3 cellular contexts compared by ENCODE assay signal in the genomic region with DNA sequence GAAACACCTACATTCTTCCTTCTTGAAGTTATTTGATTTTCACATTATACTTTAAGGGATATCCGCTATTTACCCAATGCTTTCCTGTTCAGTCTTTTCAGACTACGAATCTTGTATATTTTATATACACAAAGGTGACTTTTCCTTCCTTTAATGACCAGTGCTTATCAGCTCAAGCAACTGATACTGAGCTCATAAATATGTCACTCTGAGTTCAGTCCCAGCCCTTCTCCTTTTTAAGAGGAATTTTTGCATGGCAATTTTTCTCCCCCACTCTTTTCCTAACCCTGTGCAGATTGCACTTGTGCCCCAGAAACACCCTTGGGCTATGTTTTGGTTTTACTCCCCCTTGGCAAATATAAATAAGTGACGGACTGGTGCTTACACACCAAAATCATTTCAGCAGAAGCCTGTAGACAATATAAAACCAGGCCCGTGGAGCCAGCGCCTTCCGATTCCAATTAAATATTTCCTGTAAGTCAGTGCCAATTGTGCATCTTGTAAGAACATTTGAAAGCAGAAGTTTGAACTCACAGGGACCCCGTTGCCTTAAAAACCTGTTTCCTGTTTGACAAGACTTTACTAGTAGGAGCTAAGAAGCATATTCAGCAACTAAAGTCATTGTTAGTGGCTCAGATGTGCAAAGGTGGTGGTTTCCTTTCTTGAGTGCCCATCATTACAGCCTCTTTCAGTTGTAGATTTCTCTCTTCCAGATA.
TF ChIP-seq lines count a peak whose summit lies in the region.

No MANE protein-coding gene starts in this region.

TF ChIP-seq in liver, 16 proteins besides CTCF, POLR2A, EP300 and RAD21:
- peak; percentile 15 for TF ChIP-seq SP1 (IDR thresholded peaks at IDR 0.05)
- TF ChIP-seq FOXA2 (IDR thresholded peaks at IDR 0.05), result no peak
- peak; percentile 64 for TF ChIP-seq NR2F2 (IDR thresholded peaks at IDR 0.05)
TF ChIP-seq in liver: peak in this region for 2.

TF ChIP-seq in HepG2, 621 proteins besides CTCF, POLR2A, EP300 and RAD21:
- no peak for TF ChIP-seq NPAS2 (CRISPR knock-in tag; IDR thresholded peaks at IDR 0.05; ENCODE audit: borderline replicate concordance)
- TF ChIP-seq ZNF747 (CRISPR knock-in tag; IDR thresholded peaks at IDR 0.05; ENCODE audit: borderline replicate concordance), result no peak
- TF ChIP-seq ZNF10 (CRISPR knock-in tag; IDR thresholded peaks at IDR 0.05; ENCODE audit: borderline replicate concordance, low read depth), result no peak
- TF ChIP-seq HNRNPK (IDR thresholded peaks at IDR 0.05; ENCODE audit: low read depth, low read length, poor library complexity, severe bottlenecking), result no peak
- no peak for TF ChIP-seq ATF7-NPFF (CRISPR knock-in tag; IDR thresholded peaks at IDR 0.05; ENCODE audit: low read depth)
- TF ChIP-seq, protein P1, sequence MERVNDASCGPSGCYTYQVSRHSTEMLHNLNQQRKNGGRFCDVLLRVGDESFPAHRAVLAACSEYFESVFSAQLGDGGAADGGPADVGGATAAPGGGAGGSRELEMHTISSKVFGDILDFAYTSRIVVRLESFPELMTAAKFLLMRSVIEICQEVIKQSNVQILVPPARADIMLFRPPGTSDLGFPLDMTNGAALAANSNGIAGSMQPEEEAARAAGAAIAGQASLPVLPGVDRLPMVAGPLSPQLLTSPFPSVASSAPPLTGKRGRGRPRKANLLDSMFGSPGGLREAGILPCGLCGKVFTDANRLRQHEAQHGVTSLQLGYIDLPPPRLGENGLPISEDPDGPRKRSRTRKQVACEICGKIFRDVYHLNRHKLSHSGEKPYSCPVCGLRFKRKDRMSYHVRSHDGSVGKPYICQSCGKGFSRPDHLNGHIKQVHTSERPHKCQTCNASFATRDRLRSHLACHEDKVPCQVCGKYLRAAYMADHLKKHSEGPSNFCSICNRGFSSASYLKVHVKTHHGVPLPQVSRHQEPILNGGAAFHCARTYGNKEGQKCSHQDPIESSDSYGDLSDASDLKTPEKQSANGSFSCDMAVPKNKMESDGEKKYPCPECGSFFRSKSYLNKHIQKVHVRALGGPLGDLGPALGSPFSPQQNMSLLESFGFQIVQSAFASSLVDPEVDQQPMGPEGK (CRISPR knock-in tag; IDR thresholded peaks at IDR 0.05), result no peak
- TF ChIP-seq NR3C1 (CRISPR knock-in tag; IDR thresholded peaks at IDR 0.05), result no peak
- TF ChIP-seq MAF1 (CRISPR knock-in tag; IDR thresholded peaks at IDR 0.05; ENCODE audit: borderline replicate concordance), result no peak
- TF ChIP-seq SPEN (CRISPR knock-in tag; IDR thresholded peaks at IDR 0.05; ENCODE audit: low read depth), result no peak
- TF ChIP-seq ZNF850 (CRISPR knock-in tag; conservative IDR thresholded peaks at IDR 0.05), result no peak
- no peak for TF ChIP-seq ZNF709 (CRISPR knock-in tag; IDR thresholded peaks at IDR 0.05)
- TF ChIP-seq ZNF777 (CRISPR knock-in tag; IDR thresholded peaks at IDR 0.05), result no peak
- TF ChIP-seq TBL1XR1 (IDR thresholded peaks at IDR 0.05; ENCODE audit: borderline replicate concordance, low read length, partially characterized antibody), result no peak
- no peak for TF ChIP-seq AGO1 (IDR thresholded peaks at IDR 0.05; ENCODE audit: low read depth, low read length, poor library complexity, severe bottlenecking)
- TF ChIP-seq ZSCAN20 (CRISPR knock-in tag; IDR thresholded peaks at IDR 0.05; ENCODE audit: borderline replicate concordance), result no peak
- no peak for TF ChIP-seq ZFP1 (CRISPR knock-in tag; IDR thresholded peaks at IDR 0.05)
- TF ChIP-seq GMEB2 (CRISPR knock-in tag; IDR thresholded peaks at IDR 0.05; ENCODE audit: low read depth), result no peak
- no peak for TF ChIP-seq ADNP (CRISPR knock-in tag; IDR thresholded peaks at IDR 0.05)
- no peak for TF ChIP-seq MXD4 (CRISPR knock-in tag; IDR thresholded peaks at IDR 0.05)
- TF ChIP-seq AFF4 (CRISPR knock-in tag; IDR thresholded peaks at IDR 0.05), result no peak

TF ChIP-seq in endothelial cell of umbilical vein, 7 proteins besides CTCF, POLR2A, EP300 and RAD21:
- TF ChIP-seq POLR2AphosphoS5 (IDR thresholded peaks at IDR 0.05; ENCODE audit: insufficient read depth, low read depth, low read length) (peak; percentile 49), FOS (IDR thresholded peaks at IDR 0.05; ENCODE audit: borderline replicate concordance, insufficient read depth, low read length) (peak; percentile 6), GATA2 (IDR thresholded peaks at IDR 0.05; ENCODE audit: insufficient read depth, insufficient read length, low read depth, low read length) (peak; percentile 70), MYC (IDR thresholded peaks at IDR 0.05; ENCODE audit: low read depth, low read length) (no peak)
